ENCODE assay signal across 8 cellular contexts in genomic region chr2:27409321-27410073, GRCh38. TPM values are rescaled to one million over a fixed set of nuclear protein-coding genes. Genes with fewer than 3 reads are reported as not detected.
DNase-seq lines count a peak whose midpoint lies in the region; ATAC-seq and TF ChIP-seq lines count a peak whose summit lies in the region.

A gene with protein sequence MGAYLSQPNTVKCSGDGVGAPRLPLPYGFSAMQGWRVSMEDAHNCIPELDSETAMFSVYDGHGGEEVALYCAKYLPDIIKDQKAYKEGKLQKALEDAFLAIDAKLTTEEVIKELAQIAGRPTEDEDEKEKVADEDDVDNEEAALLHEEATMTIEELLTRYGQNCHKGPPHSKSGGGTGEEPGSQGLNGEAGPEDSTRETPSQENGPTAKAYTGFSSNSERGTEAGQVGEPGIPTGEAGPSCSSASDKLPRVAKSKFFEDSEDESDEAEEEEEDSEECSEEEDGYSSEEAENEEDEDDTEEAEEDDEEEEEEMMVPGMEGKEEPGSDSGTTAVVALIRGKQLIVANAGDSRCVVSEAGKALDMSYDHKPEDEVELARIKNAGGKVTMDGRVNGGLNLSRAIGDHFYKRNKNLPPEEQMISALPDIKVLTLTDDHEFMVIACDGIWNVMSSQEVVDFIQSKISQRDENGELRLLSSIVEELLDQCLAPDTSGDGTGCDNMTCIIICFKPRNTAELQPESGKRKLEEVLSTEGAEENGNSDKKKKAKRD (minus strand): TSS chr2:27409591. CDS start chr2:27409422, 169 bp downstream.

- DNase-seq in BJ (ENCODE audit: low read depth) = peak; percentile 60
- DNase-seq in GM19240 (ENCODE audit: insufficient read length, low spot score) = peak; percentile 84
- DNase-seq in NCI-H524 treated with DMSO at 0.1 percent for 48 hours (lab: John Stamatoyannopoulos, UW) = peak; percentile 59
- peak; percentile 96 for DNase-seq in activated CD4-positive, alpha-beta T cell treated with anti-CD3 and anti-CD28 coated beads for 4 hours
- DNase-seq in choroid plexus epithelial cell (ENCODE audit: low read depth) = peak; percentile 95
- peak; percentile 95 for DNase-seq in kidney tubule cell (ENCODE audit: low spot score)
- DNase-seq in stimulated activated CD4-positive, alpha-beta T cell treated with anti-CD3 and anti-CD28 coated beads, Interleukin-1b, Interleukin-23, amount 100 ng/mL, for 24 hours (ENCODE audit: low read depth in 4 of 4, low spot score in 1 of 4) = peak; percentile 89 to 95 (median 95)

- peak within 1 kb of the TSS; percentile 99 for H3K4me3 ChIP-seq in BJ (ENCODE audit: low read depth, low read length)
- H3K4me3 ChIP-seq in choroid plexus epithelial cell (ENCODE audit: low read depth, low read length) = peak within 1 kb of the TSS; percentile 96

- H3K27me3 ChIP-seq in BJ (ENCODE audit: control insufficient read depth, insufficient read depth, low read length) = no peaks in the 10 kb centered on the region

- CTCF ChIA-PET in BJ (lab: Yijun Ruan, JAX) = interaction anchor here (0.6 to 2.0 kb wide), 11 partner anchors 9 to 644 kb away, joined by 3 to 11 read pairs (median 3); partner anchors contain the start of genes NRBP1, SLC4A1AP, SUPT7L and ZNF513

- H3K36me3 ChIP-seq in BJ (ENCODE audit: control insufficient read depth, insufficient read depth, low read length) = no peaks in the 10 kb centered on the region; the same call in 1 of the 2 replicates

- peak; percentile 86 for ATAC-seq in HG03457 (IDR thresholded peaks at IDR 0.05; ENCODE audit: unreplicated experiment)

- POLR2A ChIA-PET in BJ (lab: Charles Lee) = interaction anchor here (0.6 kb wide), 1 partner anchor 246 kb away, joined by 4 read pairs; no protein-coding TSS in a partner anchor

- TF ChIP-seq CTCF in BJ (IDR thresholded peaks at IDR 0.05; ENCODE audit: insufficient read depth, low read depth, low read length) (no peak), choroid plexus epithelial cell (conservative IDR thresholded peaks at IDR 0.05; ENCODE audit: low read depth, low read length) (no peak)

RNA-seq across cellular contexts. Expression of the gene that starts here (rescaled TPM):
- polyA plus RNA-seq in BJ (2011; rRNA removed) = 45.8 and 48.3 TPM in 2 replicates
- 31.1 and 39.2 TPM in 2 replicates for polyA minus RNA-seq in BJ (2011; rRNA and poly(A)+ RNA removed)

Comparison
In these comparisons a context has a peak if more than half of its experiments do, and no peak if none do; other contexts are left out.
1. Peak in every context shown above with its lines: DNase-seq, ATAC-seq and H3K4me3 ChIP-seq.